Comparison of ENCODE assay signal across 1 cellular context in genomic region chr2:175004980-175005832, GRCh38.
A peak's percentile ranks its signal among the peaks of the same experiment; 100 is the strongest.
TF ChIP-seq lines count a peak whose summit lies in the region.

CHN1 (minus strand) TSS chr2:175005381; CDS start chr2:175004912, 469 bp downstream.

TF ChIP-seq in HepG2, 621 proteins besides CTCF, POLR2A, EP300 and RAD21 (continued from another document and continues in another):
- peak; percentile 77 for TF ChIP-seq ZNF687 (CRISPR knock-in tag; IDR thresholded peaks at IDR 0.05)
- TF ChIP-seq ZNF484 (CRISPR knock-in tag; IDR thresholded peaks at IDR 0.05; ENCODE audit: borderline replicate concordance, low read depth) = no peak
- TF ChIP-seq ZNF597 (CRISPR knock-in tag; IDR thresholded peaks at IDR 0.05) = no peak
- TF ChIP-seq HMGXB3 (CRISPR knock-in tag; IDR thresholded peaks at IDR 0.05; ENCODE audit: borderline replicate concordance) = no peak
- 0 out of 2 replicates have a peak, but pooled peaks have one; percentile 10 for TF ChIP-seq ZNF383 (CRISPR knock-in tag; IDR thresholded peaks at IDR 0.05; ENCODE audit: borderline replicate concordance)
- TF ChIP-seq GABPB1 (CRISPR knock-in tag; IDR thresholded peaks at IDR 0.05) = peak; percentile 71; the same call in 1 of the 2 replicates
- TF ChIP-seq KLF11 (CRISPR knock-in tag; IDR thresholded peaks at IDR 0.05) = no peak
- no peak for TF ChIP-seq ZNF414 (CRISPR knock-in tag; IDR thresholded peaks at IDR 0.05)
- TF ChIP-seq NCOA5 (CRISPR knock-in tag; IDR thresholded peaks at IDR 0.05) = no peak
- TF ChIP-seq ZBTB21 (CRISPR knock-in tag; IDR thresholded peaks at IDR 0.05) = no peak
- no peak for TF ChIP-seq HIC2 (CRISPR knock-in tag; IDR thresholded peaks at IDR 0.05; ENCODE audit: low read depth)
- no peak for TF ChIP-seq TBL1XR1 (IDR thresholded peaks at IDR 0.05; ENCODE audit: borderline replicate concordance, low read length, partially characterized antibody)
- TF ChIP-seq ZNF605 (CRISPR knock-in tag; IDR thresholded peaks at IDR 0.05) = no peak
- TF ChIP-seq ZXDC (CRISPR knock-in tag; IDR thresholded peaks at IDR 0.05) = no peak
- no peak for TF ChIP-seq ZNF30 (CRISPR knock-in tag; IDR thresholded peaks at IDR 0.05)
- peak; percentile 85 for TF ChIP-seq RNF2 (conservative IDR thresholded peaks at IDR 0.05; ENCODE audit: low read depth)
- no peak for TF ChIP-seq ZFP41 (CRISPR knock-in tag; IDR thresholded peaks at IDR 0.05; ENCODE audit: borderline replicate concordance)
- TF ChIP-seq ZNF816 (CRISPR knock-in tag; IDR thresholded peaks at IDR 0.05; ENCODE audit: borderline replicate concordance) = no peak
- TF ChIP-seq ETV5 (CRISPR knock-in tag; IDR thresholded peaks at IDR 0.05; ENCODE audit: borderline replicate concordance) = no peak
- TF ChIP-seq ELF3 (CRISPR knock-in tag; IDR thresholded peaks at IDR 0.05) = no peak
- no peak for TF ChIP-seq MAFF (IDR thresholded peaks at IDR 0.05; ENCODE audit: low read depth, low read length)
- no peak for TF ChIP-seq NFYC (CRISPR knock-in tag; IDR thresholded peaks at IDR 0.05)
- no peak for TF ChIP-seq SP5 (CRISPR knock-in tag; IDR thresholded peaks at IDR 0.05; ENCODE audit: borderline replicate concordance, low read depth)
- no peak for TF ChIP-seq POGZ (CRISPR knock-in tag; IDR thresholded peaks at IDR 0.05)
- no peak for TF ChIP-seq ZMYM3 (CRISPR knock-in tag; IDR thresholded peaks at IDR 0.05)
- TF ChIP-seq ZUFSP (CRISPR knock-in tag; IDR thresholded peaks at IDR 0.05; ENCODE audit: borderline replicate concordance) = no peak
- no peak for TF ChIP-seq MLX (CRISPR knock-in tag; IDR thresholded peaks at IDR 0.05)
- TF ChIP-seq CSRNP1 (CRISPR knock-in tag; IDR thresholded peaks at IDR 0.05) = no peak
- peak; percentile 39; the same call in 1 of the 2 replicates for TF ChIP-seq EZH2 (conservative IDR thresholded peaks at IDR 0.05; ENCODE audit: low read depth, low read length)
- TF ChIP-seq ZBTB46 (CRISPR knock-in tag; IDR thresholded peaks at IDR 0.05; ENCODE audit: borderline replicate concordance) = no peak
- TF ChIP-seq HIVEP1 (CRISPR knock-in tag; IDR thresholded peaks at IDR 0.05) = 0 out of 2 replicates have a peak, but pooled peaks have one; percentile 18
